ENCODE assay signal across 1 cellular context in genomic region chr2:240437861-240438809, GRCh38.
TF ChIP-seq lines count a peak whose summit lies in the region.

No MANE protein-coding gene starts in this region.

TF ChIP-seq in HepG2, 621 proteins besides CTCF, POLR2A, EP300 and RAD21 (continued from another document and continues in another):
- TF ChIP-seq ZNF687 (CRISPR knock-in tag; IDR thresholded peaks at IDR 0.05) = peak; percentile 59
- TF ChIP-seq ZNF598 (CRISPR knock-in tag; IDR thresholded peaks at IDR 0.05; ENCODE audit: borderline replicate concordance) = peak; percentile 68; the same call in 1 of the 2 replicates
- TF ChIP-seq TARDBP (CRISPR knock-in tag; IDR thresholded peaks at IDR 0.05) = no peak
- TF ChIP-seq, protein P1, sequence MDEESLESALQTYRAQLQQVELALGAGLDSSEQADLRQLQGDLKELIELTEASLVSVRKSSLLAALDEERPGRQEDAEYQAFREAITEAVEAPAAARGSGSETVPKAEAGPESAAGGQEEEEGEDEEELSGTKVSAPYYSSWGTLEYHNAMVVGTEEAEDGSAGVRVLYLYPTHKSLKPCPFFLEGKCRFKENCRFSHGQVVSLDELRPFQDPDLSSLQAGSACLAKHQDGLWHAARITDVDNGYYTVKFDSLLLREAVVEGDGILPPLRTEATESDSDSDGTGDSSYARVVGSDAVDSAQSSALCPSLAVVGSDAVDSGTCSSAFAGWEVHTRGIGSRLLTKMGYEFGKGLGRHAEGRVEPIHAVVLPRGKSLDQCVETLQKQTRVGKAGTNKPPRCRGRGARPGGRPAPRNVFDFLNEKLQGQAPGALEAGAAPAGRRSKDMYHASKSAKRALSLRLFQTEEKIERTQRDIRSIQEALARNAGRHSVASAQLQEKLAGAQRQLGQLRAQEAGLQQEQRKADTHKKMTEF (CRISPR knock-in tag; IDR thresholded peaks at IDR 0.05) = 0 out of 2 replicates have a peak, but pooled peaks have one; percentile 37
- TF ChIP-seq ETS1 (CRISPR knock-in tag; IDR thresholded peaks at IDR 0.05) = no peak
- 0 out of 2 replicates have a peak, but pooled peaks have one; percentile 65 for TF ChIP-seq ZNF333 (CRISPR knock-in tag; IDR thresholded peaks at IDR 0.05; ENCODE audit: borderline replicate concordance)
- TF ChIP-seq GATAD2A (CRISPR knock-in tag; IDR thresholded peaks at IDR 0.05) = 0 out of 2 replicates have a peak, but pooled peaks have one; percentile 25
- TF ChIP-seq ERF (CRISPR knock-in tag; IDR thresholded peaks at IDR 0.05) = peak; percentile 73; the same call in 1 of the 2 replicates
- 0 out of 2 replicates have a peak, but pooled peaks have one; percentile 33 for TF ChIP-seq PPARG (CRISPR knock-in tag; conservative IDR thresholded peaks at IDR 0.05)
- no peak for TF ChIP-seq TBP (CRISPR knock-in tag; IDR thresholded peaks at IDR 0.05)
- TF ChIP-seq IRF2 (CRISPR knock-in tag; IDR thresholded peaks at IDR 0.05) = peak; percentile 58
- TF ChIP-seq KLF12 (CRISPR knock-in tag; IDR thresholded peaks at IDR 0.05; ENCODE audit: borderline replicate concordance) = no peak
- no peak for TF ChIP-seq JARID2 (CRISPR knock-in tag; IDR thresholded peaks at IDR 0.05; ENCODE audit: insufficient replicate concordance)
- TF ChIP-seq CSRNP1 (CRISPR knock-in tag; IDR thresholded peaks at IDR 0.05) = no peak
- TF ChIP-seq SOX13 (IDR thresholded peaks at IDR 0.05) = no peak
- 0 out of 4 replicates have a peak, but pooled peaks of 1 of the 2 experiments have one; percentile 17 for TF ChIP-seq SOX13 (CRISPR knock-in tag; conservative IDR thresholded peaks at IDR 0.05 in 1 of 2, IDR thresholded peaks at IDR 0.05 in 1 of 2)
- TF ChIP-seq ZNF331 (CRISPR knock-in tag; IDR thresholded peaks at IDR 0.05) = peak; percentile 53; the same call in 1 of the 2 replicates
- peak; percentile 68; the same call in 1 of the 2 replicates for TF ChIP-seq TSC22D2 (CRISPR knock-in tag; IDR thresholded peaks at IDR 0.05; ENCODE audit: borderline replicate concordance)
- TF ChIP-seq SMC3 (IDR thresholded peaks at IDR 0.05; ENCODE audit: low read length) = peak; percentile 70; the same call in 1 of the 2 replicates
- TF ChIP-seq ZNF713 (CRISPR knock-in tag; IDR thresholded peaks at IDR 0.05) = no peak
- TF ChIP-seq, protein P2, sequence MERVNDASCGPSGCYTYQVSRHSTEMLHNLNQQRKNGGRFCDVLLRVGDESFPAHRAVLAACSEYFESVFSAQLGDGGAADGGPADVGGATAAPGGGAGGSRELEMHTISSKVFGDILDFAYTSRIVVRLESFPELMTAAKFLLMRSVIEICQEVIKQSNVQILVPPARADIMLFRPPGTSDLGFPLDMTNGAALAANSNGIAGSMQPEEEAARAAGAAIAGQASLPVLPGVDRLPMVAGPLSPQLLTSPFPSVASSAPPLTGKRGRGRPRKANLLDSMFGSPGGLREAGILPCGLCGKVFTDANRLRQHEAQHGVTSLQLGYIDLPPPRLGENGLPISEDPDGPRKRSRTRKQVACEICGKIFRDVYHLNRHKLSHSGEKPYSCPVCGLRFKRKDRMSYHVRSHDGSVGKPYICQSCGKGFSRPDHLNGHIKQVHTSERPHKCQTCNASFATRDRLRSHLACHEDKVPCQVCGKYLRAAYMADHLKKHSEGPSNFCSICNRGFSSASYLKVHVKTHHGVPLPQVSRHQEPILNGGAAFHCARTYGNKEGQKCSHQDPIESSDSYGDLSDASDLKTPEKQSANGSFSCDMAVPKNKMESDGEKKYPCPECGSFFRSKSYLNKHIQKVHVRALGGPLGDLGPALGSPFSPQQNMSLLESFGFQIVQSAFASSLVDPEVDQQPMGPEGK (CRISPR knock-in tag; IDR thresholded peaks at IDR 0.05) = peak; percentile 67
- 0 out of 2 replicates have a peak, but pooled peaks have one; percentile 47 for TF ChIP-seq ZNF317 (CRISPR knock-in tag; IDR thresholded peaks at IDR 0.05)
- no peak for TF ChIP-seq ZFP41 (CRISPR knock-in tag; IDR thresholded peaks at IDR 0.05; ENCODE audit: borderline replicate concordance)
- TF ChIP-seq NPAS2 (CRISPR knock-in tag; IDR thresholded peaks at IDR 0.05; ENCODE audit: borderline replicate concordance) = no peak
- no peak for TF ChIP-seq RARA (CRISPR knock-in tag; IDR thresholded peaks at IDR 0.05)
- no peak for TF ChIP-seq ZNF264 (CRISPR knock-in tag; IDR thresholded peaks at IDR 0.05)
- peak; percentile 56; the same call in 1 of the 2 replicates for TF ChIP-seq ZFX (CRISPR knock-in tag; IDR thresholded peaks at IDR 0.05; ENCODE audit: low read depth)
- TF ChIP-seq RXRA (CRISPR knock-in tag; IDR thresholded peaks at IDR 0.05) = peak; percentile 32; the same call in 1 of the 2 replicates
- peak; percentile 45; the same call in 1 of the 2 replicates for TF ChIP-seq ZSCAN25 (CRISPR knock-in tag; IDR thresholded peaks at IDR 0.05)
- TF ChIP-seq RFXAP (CRISPR knock-in tag; IDR thresholded peaks at IDR 0.05; ENCODE audit: borderline replicate concordance) = peak; percentile 42; the same call in 1 of the 2 replicates
- TF ChIP-seq ZFP90 (CRISPR knock-in tag; IDR thresholded peaks at IDR 0.05; ENCODE audit: borderline replicate concordance) = peak; percentile 40; the same call in 1 of the 2 replicates
- TF ChIP-seq KDM4B (CRISPR knock-in tag; IDR thresholded peaks at IDR 0.05) = 0 out of 2 replicates have a peak, but pooled peaks have one; percentile 50
- 0 out of 2 replicates have a peak, but pooled peaks have one; percentile 53 for TF ChIP-seq ZMAT3 (CRISPR knock-in tag; conservative IDR thresholded peaks at IDR 0.05)
- TF ChIP-seq HNF1B (CRISPR knock-in tag; IDR thresholded peaks at IDR 0.05) = peak; percentile 79
- TF ChIP-seq MTF1 (CRISPR knock-in tag; IDR thresholded peaks at IDR 0.05) = no peak
- no peak for TF ChIP-seq GTF3A (CRISPR knock-in tag; conservative IDR thresholded peaks at IDR 0.05)
- peak; percentile 48; the same call in 1 of the 2 replicates for TF ChIP-seq ZFY (CRISPR knock-in tag; IDR thresholded peaks at IDR 0.05)
- no peak for TF ChIP-seq CBX1 (IDR thresholded peaks at IDR 0.05; ENCODE audit: low read depth)
- no peak for TF ChIP-seq ZNF251 (CRISPR knock-in tag; IDR thresholded peaks at IDR 0.05)
- TF ChIP-seq THAP11 (CRISPR knock-in tag; IDR thresholded peaks at IDR 0.05) = 0 out of 2 replicates have a peak, but pooled peaks have one; percentile 17
- TF ChIP-seq SUZ12 (IDR thresholded peaks at IDR 0.05; ENCODE audit: low read depth, low read length) = 0 out of 2 replicates have a peak, but pooled peaks have one; percentile 18
- peak; percentile 47; the same call in 1 of the 2 replicates for TF ChIP-seq GATAD1 (CRISPR knock-in tag; IDR thresholded peaks at IDR 0.05)
- TF ChIP-seq XRCC5 (optimal IDR thresholded peaks at IDR 0.05; ENCODE audit: low read length) = peak; percentile 98
- TF ChIP-seq, protein P3, sequence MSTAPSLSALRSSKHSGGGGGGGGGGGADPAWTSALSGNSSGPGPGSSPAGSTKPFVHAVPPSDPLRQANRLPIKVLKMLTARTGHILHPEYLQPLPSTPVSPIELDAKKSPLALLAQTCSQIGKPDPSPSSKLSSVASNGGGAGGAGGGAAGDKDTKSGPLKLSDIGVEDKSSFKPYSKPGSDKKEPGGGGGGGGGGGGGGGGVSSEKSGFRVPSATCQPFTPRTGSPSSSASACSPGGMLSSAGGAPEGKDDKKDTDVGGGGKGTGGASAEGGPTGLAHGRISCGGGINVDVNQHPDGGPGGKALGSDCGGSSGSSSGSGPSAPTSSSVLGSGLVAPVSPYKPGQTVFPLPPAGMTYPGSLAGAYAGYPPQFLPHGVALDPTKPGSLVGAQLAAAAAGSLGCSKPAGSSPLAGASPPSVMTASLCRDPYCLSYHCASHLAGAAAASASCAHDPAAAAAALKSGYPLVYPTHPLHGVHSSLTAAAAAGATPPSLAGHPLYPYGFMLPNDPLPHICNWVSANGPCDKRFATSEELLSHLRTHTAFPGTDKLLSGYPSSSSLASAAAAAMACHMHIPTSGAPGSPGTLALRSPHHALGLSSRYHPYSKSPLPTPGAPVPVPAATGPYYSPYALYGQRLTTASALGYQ (CRISPR knock-in tag; IDR thresholded peaks at IDR 0.05) = no peak
- TF ChIP-seq FIP1L1 (IDR thresholded peaks at IDR 0.05; ENCODE audit: borderline replicate concordance, insufficient read depth, low read depth, low read length) = no peak
- peak; percentile 72; the same call in 1 of the 2 replicates for TF ChIP-seq HINFP (CRISPR knock-in tag; IDR thresholded peaks at IDR 0.05; ENCODE audit: low read depth)
- TF ChIP-seq HMGXB4 (CRISPR knock-in tag; IDR thresholded peaks at IDR 0.05; ENCODE audit: borderline replicate concordance in 1 of 2, low read depth in 1 of 2) = peak in 1 of 2 experiments; percentile 49; a peak in 2 of 4 replicates
- no peak for TF ChIP-seq MED13 (CRISPR knock-in tag; IDR thresholded peaks at IDR 0.05)
